Comparison of ENCODE assay signal across 25 cellular contexts in the genomic region with DNA sequence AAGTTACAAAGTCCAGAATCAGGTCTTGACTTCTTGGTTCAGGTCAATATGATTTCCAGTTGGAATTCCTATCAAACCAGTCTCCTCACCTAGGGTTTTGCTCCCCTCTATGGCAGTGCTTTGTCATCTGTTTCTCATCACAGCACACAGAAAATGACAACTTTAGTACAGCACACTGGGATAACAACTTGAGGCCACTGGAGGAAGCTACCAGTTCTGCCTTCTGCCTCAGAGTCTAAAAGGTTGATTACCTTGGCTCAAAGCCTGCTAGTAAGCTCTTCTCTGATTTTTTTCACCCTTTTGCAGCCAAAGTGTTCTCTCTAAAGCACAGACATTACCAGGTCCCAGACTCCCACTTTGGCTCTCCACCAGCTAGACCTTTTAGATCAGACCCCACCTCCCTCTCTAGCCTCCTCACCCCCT. TPM values are rescaled to one million over a fixed set of nuclear protein-coding genes. Genes with fewer than 3 reads are reported as not detected.
DNase-seq lines count a peak whose midpoint lies in the region; ATAC-seq and TF ChIP-seq lines count a peak whose summit lies in the region.
"Had no signal": no experiment of that assay in that cellular context is flagged by ENCODE, and none has a peak within 500 bp of the region (broad histone marks: within the 10 kb centered on the region; RNA-seq: fewer than 3 reads in every experiment).

No MANE protein-coding gene starts in this region.

- no peaks in the 10 kb centered on the region for H3K27me3 ChIP-seq in brain microvascular endothelial cell (replicated peaks)
- H3K27me3 ChIP-seq: adrenal gland; BLaER1 treated with 17β-estradiol and CSF1 and Interleukin-3, amounts not matched to agents 10 nM and 100 nM; hepatocyte; MG63; upper lobe of left lung had no signal

- H3K27me3 Mint-ChIP-seq in HFFc6 (ENCODE audit: insufficient read depth) = no peaks in the 10 kb centered on the region
- H3K27me3 Mint-ChIP-seq in activated CD4-positive, alpha-beta T cell treated with anti-CD3 and anti-CD28 coated beads, Interleukin-2, amount 10 ng/mL, durations not matched to agents 7 days and 5 days = peaks cover 12% of the 10 kb centered on the region

- no peak for TF ChIP-seq CTCF in HFFc6 (IDR thresholded peaks at IDR 0.05)
- TF ChIP-seq CTCF in brain microvascular endothelial cell (IDR thresholded peaks at IDR 0.05; ENCODE audit: low read depth, low read length, missing control alignments) = no peak

- POLR2A ChIA-PET in activated CD4-positive, alpha-beta T cell treated with anti-CD3 and anti-CD28 coated beads, Interleukin-2, amount 10 ng/mL, durations not matched to agents 7 days and 5 days (lab: Charles Lee) = no interaction called here

- H3K9me3 Mint-ChIP-seq in HFFc6 = peaks cover 22% of the 10 kb centered on the region
- peaks cover 16% of the 10 kb centered on the region for H3K9me3 Mint-ChIP-seq in activated CD4-positive, alpha-beta T cell treated with anti-CD3 and anti-CD28 coated beads, Interleukin-2, amount 10 ng/mL, durations not matched to agents 7 days and 5 days
- H3K9me3 Mint-ChIP-seq: central memory CD8-positive, alpha-beta T cell had no signal

- H3K4me1 Mint-ChIP-seq in HFFc6 (ENCODE audit: low read depth) = peaks cover 26% of the 10 kb centered on the region
- H3K4me1 Mint-ChIP-seq in activated CD4-positive, alpha-beta T cell treated with anti-CD3 and anti-CD28 coated beads, Interleukin-2, amount 10 ng/mL, durations not matched to agents 7 days and 5 days = peaks cover 3% of the 10 kb centered on the region
- H3K4me1 Mint-ChIP-seq: central memory CD8-positive, alpha-beta T cell; naive thymus-derived CD4-positive, alpha-beta T cell had no signal

- H3K36me3 Mint-ChIP-seq in HFFc6 (ENCODE audit: low read depth) = peaks cover 16% of the 10 kb centered on the region
- peaks cover 9% of the 10 kb centered on the region for H3K36me3 Mint-ChIP-seq in activated CD4-positive, alpha-beta T cell treated with anti-CD3 and anti-CD28 coated beads, Interleukin-2, amount 10 ng/mL, durations not matched to agents 7 days and 5 days (ENCODE audit: low read depth)

- in situ Hi-C loops in brain microvascular endothelial cell (cut with HindIII; ENCODE audit: low pct_ligation_motif_present, low sequenced_read_pairs) = no loop called here

- no peaks in the 10 kb centered on the region for H3K36me3 ChIP-seq in brain microvascular endothelial cell (replicated peaks)
- H3K36me3 ChIP-seq: adrenal gland, MG63, stomach, upper lobe of left lung had no signal

- H3K27ac ChIP-seq in brain microvascular endothelial cell = peak overlapping the region; percentile 80
- H3K27ac ChIP-seq: adrenal gland; BLaER1 treated with 17β-estradiol and CSF1 and Interleukin-3, amounts not matched to agents 10 nM and 100 nM; hepatocyte; HL-60; stomach; upper lobe of left lung had no signal

- H3K4me3 ChIP-seq in brain microvascular endothelial cell (ENCODE audit: low read depth, low read length) = no peak overlapping the region
- H3K4me3 ChIP-seq: adrenal gland; BLaER1 treated with 17β-estradiol and CSF1 and Interleukin-3, amounts not matched to agents 10 nM and 100 nM; hepatocyte; MG63; stomach; upper lobe of left lung had no signal

- no peak overlapping the region for H3K27ac Mint-ChIP-seq in HFFc6
- H3K27ac Mint-ChIP-seq in activated CD4-positive, alpha-beta T cell treated with anti-CD3 and anti-CD28 coated beads, Interleukin-2, amount 10 ng/mL, durations not matched to agents 7 days and 5 days = no peak overlapping the region
- H3K27ac Mint-ChIP-seq: naive thymus-derived CD4-positive, alpha-beta T cell had no signal

- no peak for ATAC-seq in HG02678 (IDR thresholded peaks at IDR 0.05; ENCODE audit: unreplicated experiment)
- ATAC-seq: naive thymus-derived CD4-positive, alpha-beta T cell had no signal

- H3K4me3 Mint-ChIP-seq in HFFc6 = no peak overlapping the region
- H3K4me3 Mint-ChIP-seq in activated CD4-positive, alpha-beta T cell treated with anti-CD3 and anti-CD28 coated beads, Interleukin-2, amount 10 ng/mL, durations not matched to agents 7 days and 5 days = no peak overlapping the region
- H3K4me3 Mint-ChIP-seq: central memory CD8-positive, alpha-beta T cell; naive thymus-derived CD4-positive, alpha-beta T cell had no signal

- CTCF ChIA-PET in activated CD4-positive, alpha-beta T cell treated with anti-CD3 and anti-CD28 coated beads, Interleukin-2, amount 10 ng/mL, durations not matched to agents 7 days and 5 days (lab: Charles Lee) = no interaction called here

- DNase-seq in HFFc6 (peak; percentile 45), brain microvascular endothelial cell (peak; percentile 38), glomerular visceral epithelial cell (ENCODE audit: extremely low spot score) (peak; percentile 17), smooth muscle cell of the brain vasculature (ENCODE audit: low read depth, low spot score) (peak; percentile 59)
- DNase-seq in activated CD4-positive, alpha-beta T cell treated with anti-CD3 and anti-CD28 coated beads, Interleukin-2, amount 50 U/mL, for 48 hours = no peak
- no peak for DNase-seq in activated CD4-positive, alpha-beta T cell treated with anti-CD3 and anti-CD28 coated beads, Interleukin-2, amount 10 ng/mL, durations not matched to agents 7 days and 5 days
- DNase-seq: activated CD4-positive, alpha-beta T cell treated with anti-CD3 and anti-CD28 coated beads for 4 hours; activated CD8-positive, alpha-beta memory T cell treated with anti-CD3 and anti-CD28 coated beads, Interleukin-2, amount 50 U/mL, for 4 hours; activated effector memory CD4-positive, alpha-beta T cell treated with anti-CD3 and anti-CD28 coated beads, Interleukin-2, amount 50 U/mL, for 16 hours; adrenal gland; effector CD8-positive, alpha-beta T cell; islet precursor cell; mesenchymal stem cell; MG63; naive thymus-derived CD4-positive, alpha-beta T cell; NCI-H187; stimulated activated CD4-positive, alpha-beta T cell treated with anti-CD3 and anti-CD28 coated beads, Interleukin-2, amount 100 ng/mL, for 48 hours; stomach; upper lobe of left lung had no signal

RNA-seq across cellular contexts. Expression of a gene that starts 24.8 kb away (rescaled TPM):
- total RNA-seq in HFFc6 (2021; fragmentation: NEBNext Ultra II Directional; extraction: Animal tissue kit (Norgen Biotek cat#: 25700)) = 10 to 100 TPM; 30.9 to 50.2 (median 40.7) TPM
- 10 to 100 TPM; 58.2 to 79.8 TPM for total RNA-seq in activated CD4-positive, alpha-beta T cell treated with anti-CD3 and anti-CD28 coated beads, Interleukin-2, amount 10 ng/mL, durations not matched to agents 7 days and 5 days
- total RNA-seq: G401 had no signal

Comparison
In these comparisons a context has a peak if more than half of its experiments do, and no peak if none do; other contexts are left out.
1. DNase-seq: peak in HFFc6 (single experiment), brain microvascular endothelial cell (single experiment), glomerular visceral epithelial cell (single experiment) and smooth muscle cell of the brain vasculature (single experiment); none in activated CD4-positive, alpha-beta T cell treated with anti-CD3 and anti-CD28 coated beads, Interleukin-2, amount 50 U/mL, for 48 hours (0 of 2) and activated CD4-positive, alpha-beta T cell treated with anti-CD3 and anti-CD28 coated beads, Interleukin-2, amount 10 ng/mL, durations not matched to agents 7 days and 5 days (single experiment).